9 cellular contexts compared by ENCODE assay signal in the genomic region with DNA sequence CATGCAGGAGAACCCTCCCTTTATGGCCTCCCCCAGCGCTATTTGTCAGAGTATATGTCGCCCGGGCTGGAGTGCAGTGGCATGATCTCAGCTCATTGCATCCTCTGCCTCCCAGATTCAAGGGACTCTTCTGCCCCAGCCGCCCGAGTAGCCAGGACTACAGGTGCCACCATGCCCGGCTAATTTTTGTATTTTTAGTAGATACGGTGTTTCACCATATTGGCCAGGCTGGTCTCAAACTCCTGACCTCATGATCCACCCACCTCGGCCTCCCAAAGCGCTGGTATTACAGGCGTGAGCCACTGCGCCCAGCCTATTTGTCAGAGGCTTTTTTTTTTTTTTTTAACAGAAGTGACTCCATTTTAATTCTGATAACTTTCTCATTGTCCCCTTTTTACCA. TPM values are rescaled to one million over a fixed set of nuclear protein-coding genes. Genes with fewer than 3 reads are reported as not detected.
A peak's percentile ranks its signal among the peaks of the same experiment; 100 is the strongest.
DNase-seq lines count a peak whose midpoint lies in the region; ATAC-seq, FAIRE-seq and TF ChIP-seq lines count a peak whose summit lies in the region.
"Not testable (repeated sequence)": the region's sequence is repeated elsewhere in the genome, so short reads cannot be mapped to it uniquely, and the experiment has no call there.
"Had no signal": no experiment of that assay in that cellular context is flagged by ENCODE, and none has a peak within 500 bp of the region (broad histone marks: within the 10 kb centered on the region; RNA-seq: fewer than 3 reads in every experiment).

No MANE protein-coding gene starts in this region.

- not testable (repeated sequence) for TF ChIP-seq POLR2A in spleen (IDR thresholded peaks at IDR 0.05)

- not testable (repeated sequence) for H3K27ac ChIP-seq in kidney (ENCODE audit: low read depth in 2 of 2, low read length in 2 of 2); spleen

- H3K4me3 ChIP-seq in kidney (ENCODE audit: low read length in 2 of 2); spleen: not testable (repeated sequence)

- POLR2A ChIA-PET in activated B cell treated with CpG ODN at 0.5 μM for 24 hours (lab: Charles Lee) = interaction anchor here (0.7 kb wide), 1 partner anchor 719 kb away, joined by 3 read pairs; no protein-coding TSS in a partner anchor

- peak overlapping the region in 1 of 4 donors; percentile 85 for H3K4me3 Mint-ChIP-seq in IgD-negative memory B cell
- not testable (repeated sequence) for H3K4me3 Mint-ChIP-seq in activated B cell treated with CpG ODN at 0.5 μM for 24 hours, naive B cell

- ATAC-seq in activated B cell treated with CpG ODN at 0.5 μM for 24 hours (ENCODE audit: low read depth); left cardiac atrium; naive B cell (ENCODE audit: low read depth in 2 of 2): not testable (repeated sequence)

- 89 to 95% (median 94%) methylated on average over 9 to 11 of the region's 11 CpGs for WGBS in spleen, 5 donors

- H3K36me3 Mint-ChIP-seq in IgD-negative memory B cell; activated B cell treated with CpG ODN at 0.5 μM for 24 hours (ENCODE audit: low read depth); naive B cell: not testable (repeated sequence)

- not testable (repeated sequence) for H3K9ac ChIP-seq in kidney (ENCODE audit: low read length in 2 of 2)

- H3K4me1 Mint-ChIP-seq in IgD-negative memory B cell = not testable (repeated sequence)
- H3K4me1 Mint-ChIP-seq in activated B cell treated with CpG ODN at 0.5 μM for 24 hours = peaks cover 14% of the 10 kb centered on the region
- peaks cover 0 to 15% (median 7%) of the 10 kb centered on the region in 3 donors for H3K4me1 Mint-ChIP-seq in naive B cell

- not testable (repeated sequence) for TF ChIP-seq CTCF in activated B cell treated with CpG ODN at 0.5 μM for 24 hours (IDR thresholded peaks at IDR 0.05); kidney (IDR thresholded peaks at IDR 0.05; ENCODE audit: borderline replicate concordance, extremely low read depth, insufficient read depth); spleen (IDR thresholded peaks at IDR 0.05 in 8 of 11, conservative IDR thresholded peaks at IDR 0.05 in 3 of 11)

- not testable (repeated sequence) for H3K36me3 ChIP-seq in kidney (ENCODE audit: control insufficient read depth in 1 of 2, insufficient read depth in 2 of 2, low read length in 2 of 2); spleen

- H3K27me3 ChIP-seq in spleen (replicated peaks in 1 of 7) = not testable (repeated sequence)

- DNase-seq in H4 (ENCODE audit: low spot score) (peak; percentile 2), left cardiac atrium (peak; percentile 1), kidney (peak; percentile 20), spleen (peak; percentile 28)
- DNase-seq in activated B cell treated with CpG ODN at 0.5 μM for 24 hours, naive B cell: not testable (repeated sequence)
- peak; percentile 19 for DNase-seq in activated CD8-positive, alpha-beta memory T cell treated with anti-CD3 and anti-CD28 coated beads for 24 hours

- intact Hi-C loops in activated B cell treated with CpG ODN at 0.5 μM for 24 hours (cut with micrococcal nuclease); left cardiac atrium (cut with DNase I); kidney (cut with DNase I); spleen (cut with DNase I; ENCODE audit: low total_unique reads): not testable (repeated sequence)

- CTCF ChIA-PET in activated B cell treated with CpG ODN at 0.5 μM for 24 hours (lab: Charles Lee) = not testable (repeated sequence)

- H3K27me3 Mint-ChIP-seq in IgD-negative memory B cell, activated B cell treated with CpG ODN at 0.5 μM for 24 hours, naive B cell: not testable (repeated sequence)

- H3K9me3 ChIP-seq in kidney (ENCODE audit: control insufficient read depth in 1 of 2, low read length in 2 of 2); spleen: not testable (repeated sequence)

- H3K9me3 Mint-ChIP-seq in IgD-negative memory B cell, activated B cell treated with CpG ODN at 0.5 μM for 24 hours, naive B cell: not testable (repeated sequence)

- H3K27ac Mint-ChIP-seq in IgD-negative memory B cell = peak overlapping the region in 2 of 3 donors; percentile 11 to 98
- H3K27ac Mint-ChIP-seq in activated B cell treated with CpG ODN at 0.5 μM for 24 hours = peak overlapping the region; percentile 50
- peak overlapping the region in 5 of 6 donors; percentile 59 to 93 (median 90) for H3K27ac Mint-ChIP-seq in naive B cell

- not testable (repeated sequence) for FAIRE-seq in kidney (lab: Jason Lieb, UNC)

- not testable (repeated sequence) for H3K4me1 ChIP-seq in kidney (ENCODE audit: control insufficient read depth in 1 of 2, insufficient read depth in 1 of 2, low read depth in 1 of 2, low read length in 2 of 2)
- H3K4me1 ChIP-seq in spleen = peaks cover 0 to 11% (median 0%) of the 10 kb centered on the region in 6 donors

RNA-seq across cellular contexts. Expression of gene ICOSLG, which starts 40.7 kb away (rescaled TPM):
- 0.33 and 0.80 TPM in 2 replicates for total RNA-seq in H4 (2014; rRNA removed; shearing (Covaris generic))
- polyA plus RNA-seq in IgD-negative memory B cell (8.5 TPM), kidney (ENCODE audit: insufficient read depth, low read depth, low replicate concordance) (3.0 TPM), naive B cell (ENCODE audit: low read depth in 6 of 6) (10 to 100 TPM in 4 of 6 donors, 1 to 10 TPM in 2; 5.1 to 33.1 (median 13.9) TPM), spleen (1 to 10 TPM; 1.9 to 6.6 (median 3.7) TPM)
- total RNA-seq in activated B cell treated with CpG ODN at 0.5 μM for 24 hours (36.4 and 40.9 TPM in 2 replicates), left cardiac atrium (1 to 10 TPM; 6.1 to 6.4 TPM), kidney (10.2 TPM), spleen (10 to 100 TPM in 2 of 7 donors, 1 to 10 TPM in 5; 4.4 to 17.5 (median 8.5) TPM)
- polyA plus RNA-seq: GM23248 had no signal
